3 cellular contexts compared by ENCODE assay signal in genomic region chr4:22903913-22904312, GRCh38.
"Had no signal": no experiment of that assay in that cellular context is flagged by ENCODE, and none has a peak within 500 bp of the region (broad histone marks: within the 10 kb centered on the region; RNA-seq: fewer than 3 reads in every experiment).

No MANE protein-coding gene starts in this region.

- DNase-seq: GDM1, GF-D8 had no signal

- H3K4me3 ChIP-seq: GM12878 had no signal

- ATAC-seq: GM12878 had no signal
